7 cellular contexts compared by ENCODE assay signal in genomic region chr10:124539935-124540641, GRCh38.
DNase-seq lines count a peak whose midpoint lies in the region; ATAC-seq and TF ChIP-seq lines count a peak whose summit lies in the region.

No MANE protein-coding gene starts in this region.

- no peaks in the 10 kb centered on the region for H3K9me3 Mint-ChIP-seq in MCF 10A (ENCODE audit: unreplicated experiment)

- H3K36me3 Mint-ChIP-seq in MCF 10A (ENCODE audit: insufficient read depth, unreplicated experiment): no peaks in the 10 kb centered on the region

- intact Hi-C loops in MCF 10A (cut with micrococcal nuclease): loop anchor here (1.0 to 10.0 kb wide), 2 partner anchors 201 to 545 kb away; no protein-coding TSS in a partner anchor

- no peaks in the 10 kb centered on the region for H3K4me1 Mint-ChIP-seq in MCF 10A (ENCODE audit: insufficient read depth, unreplicated experiment)

- DNase-seq in WERI-Rb-1: peak; percentile 76
- peak; percentile 34 for DNase-seq in MCF 10A (ENCODE audit: unreplicated experiment)
- DNase-seq in left kidney (ENCODE audit: low read depth, low spot score): peak; percentile 87
- DNase-seq in stimulated activated CD4-positive, alpha-beta T cell treated with anti-CD3 and anti-CD28 coated beads, TNF-alpha, amount 100 ng/mL, for 1 hour (ENCODE audit: low read depth in 3 of 3, low spot score in 1 of 3): peak; percentile 19 to 66 (median 42)

- H3K36me3 ChIP-seq in WERI-Rb-1: no peaks in the 10 kb centered on the region

- no peak overlapping the region for H3K27ac ChIP-seq in WERI-Rb-1

- H3K27ac Mint-ChIP-seq in MCF 10A (ENCODE audit: low read depth, unreplicated experiment): no peak overlapping the region

- ATAC-seq in GM18511 (IDR thresholded peaks at IDR 0.05; ENCODE audit: unreplicated experiment): peak; percentile 64
- peak; percentile 49 for ATAC-seq in HG03354 (IDR thresholded peaks at IDR 0.05; ENCODE audit: poor library complexity, severe bottlenecking, unreplicated experiment)
- ATAC-seq in HG03045 (IDR thresholded peaks at IDR 0.05; ENCODE audit: unreplicated experiment): no peak

- H3K27me3 ChIP-seq in WERI-Rb-1 (ENCODE audit: insufficient read depth, low read depth, severe bottlenecking): no peaks in the 10 kb centered on the region

- no peaks in the 10 kb centered on the region for H3K27me3 Mint-ChIP-seq in MCF 10A (ENCODE audit: insufficient read depth, unreplicated experiment)

- POLR2A ChIA-PET in MCF 10A (lab: Yijun Ruan, JAX): interaction anchor here (0.6 to 0.7 kb wide), 2 partner anchors 54 to 172 kb away, joined by 4 to 5 read pairs; no protein-coding TSS in a partner anchor

- no TSS peak for BruUV-seq in MCF 10A (replicated peaks; lab: Mats Ljungman, UMichigan)

- H3K4me3 ChIP-seq in WERI-Rb-1 (ENCODE audit: low read depth, low read length): no peak overlapping the region

- CTCF ChIA-PET in MCF 10A (lab: Yijun Ruan, JAX): interaction anchor here (0.5 to 4.8 kb wide), 19 partner anchors 10 to 450 kb away, joined by 3 to 45 read pairs (median 4); no protein-coding TSS in a partner anchor

- TF ChIP-seq CTCF in WERI-Rb-1 (IDR thresholded peaks at IDR 0.05; ENCODE audit: low read depth, low read length) (peak; percentile 92), MCF 10A (IDR thresholded peaks at IDR 0.05; ENCODE audit: unreplicated experiment) (peak; percentile 65)

- no peak overlapping the region for H3K4me3 Mint-ChIP-seq in MCF 10A (ENCODE audit: unreplicated experiment)

- no peaks in the 10 kb centered on the region for H3K9me3 ChIP-seq in WERI-Rb-1 (ENCODE audit: severe bottlenecking)

Comparison
In these comparisons a context has a peak if more than half of its experiments do, and no peak if none do; other contexts are left out.
1. DNase-seq: peak in every context shown above with its lines; median percentile 87 in left kidney; 76 in WERI-Rb-1; 42 in stimulated activated CD4-positive, alpha-beta T cell treated with anti-CD3 and anti-CD28 coated beads, TNF-alpha, amount 100 ng/mL, for 1 hour; 34 in MCF 10A.